27 cellular contexts compared by ENCODE assay signal in the genomic region with DNA sequence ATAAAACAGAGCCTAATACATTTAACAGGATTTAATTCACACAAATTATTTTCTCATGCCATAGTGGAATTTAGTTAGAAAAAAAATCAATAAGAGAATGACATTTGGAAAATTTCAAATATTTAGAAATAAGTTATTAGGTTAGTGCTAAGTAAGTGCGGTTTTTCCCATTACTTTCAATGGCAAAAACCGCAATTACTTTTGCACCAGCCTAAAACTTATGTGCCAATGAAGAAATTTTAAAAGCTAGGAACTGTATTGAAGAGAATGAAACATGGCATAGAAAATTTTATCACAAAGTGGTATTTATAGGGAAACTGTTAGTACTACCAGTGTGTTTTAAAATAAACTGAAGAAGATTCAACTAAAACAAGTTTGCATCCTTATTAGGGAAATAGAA.
"Had no signal": no experiment of that assay in that cellular context is flagged by ENCODE, and none has a peak within 500 bp of the region (broad histone marks: within the 10 kb centered on the region; RNA-seq: fewer than 3 reads in every experiment).

No MANE protein-coding gene starts in this region.

- H3K4me3 ChIP-seq: neural progenitor cell, pancreas, psoas muscle, skin epidermis, smooth muscle cell, spleen, suprapubic skin, testis, tibial artery, transverse colon, upper lobe of right lung, uterus had no signal

- DNase-seq: naive thymus-derived CD4-positive, alpha-beta T cell; natural killer cell; occipital lobe; pancreas; psoas muscle; right cardiac atrium; spleen; stimulated activated CD4-positive, alpha-beta T cell treated with anti-CD3 and anti-CD28 coated beads, Interleukin-12 subunit alpha, Interleukin-12 subunit beta, amount 100 ng/mL, for 4 hours; stimulated activated CD4-positive, alpha-beta T cell treated with anti-CD3 and anti-CD28 coated beads, Interleukin-1b, Interleukin-23, amount 100 ng/mL, for 48 hours; stimulated activated CD4-positive, alpha-beta T cell treated with anti-CD3 and anti-CD28 coated beads, Interleukin-4, amount 100 ng/mL, for 1 hour; stimulated activated CD4-positive, alpha-beta T cell treated with anti-CD3 and anti-CD28 coated beads, Interleukin-4, amount 100 ng/mL, for 4 hours; stimulated activated CD8-positive, alpha-beta memory T cell treated with anti-CD3 and anti-CD28 coated beads, Interleukin-4, amount 100 ng/mL, for 48 hours; stimulated activated naive CD4-positive, alpha-beta T cell; stimulated activated naive CD8-positive, alpha-beta T cell treated with anti-CD3 and anti-CD28 coated beads, Interleukin-15, amount 100 ng/mL, for 72 hours; stimulated activated naive CD8-positive, alpha-beta T cell treated with anti-CD3 and anti-CD28 coated beads, Interleukin-15, Interleukin-2, amounts not matched to agents 100 U/mL and 50 U/mL, for 24 hours; substantia nigra; testis; tibial artery; transverse colon; upper lobe of right lung; uterus had no signal

- H2AFZ ChIP-seq: neural progenitor cell had no signal

- H3K9ac ChIP-seq: neural progenitor cell had no signal

- H3K4me1 ChIP-seq: psoas muscle, spleen, suprapubic skin, testis, tibial artery, transverse colon, upper lobe of right lung, uterus had no signal

- H3K4me2 ChIP-seq: neural progenitor cell, smooth muscle cell had no signal

- ATAC-seq: naive thymus-derived CD4-positive, alpha-beta T cell; natural killer cell; pancreas; psoas muscle; right cardiac atrium; sciatic nerve; stimulated activated memory B cell treated with anti-CD40 and anti-IgM and Interleukin-4, amounts not matched to agents 10 μg/mL and 1 μg/mL and 100 μg/mL, for 72 hours; stimulated activated naive CD8-positive, alpha-beta T cell treated with anti-CD3 and anti-CD28 coated beads, Interleukin-15, amount 100 ng/mL, for 72 hours; stimulated activated naive CD8-positive, alpha-beta T cell treated with anti-CD3 and anti-CD28 coated beads, Interleukin-15, Interleukin-2, amounts not matched to agents 100 U/mL and 50 U/mL, for 24 hours; upper lobe of right lung had no signal

- H3K36me3 ChIP-seq: neural progenitor cell, pancreas, spleen, suprapubic skin, tibial artery, transverse colon, upper lobe of right lung, uterus had no signal

- H3K27me3 ChIP-seq: neural progenitor cell, pancreas, spleen, suprapubic skin, testis, tibial artery, transverse colon, upper lobe of right lung, uterus had no signal

- H3K9me3 ChIP-seq: pancreas, psoas muscle, suprapubic skin, testis, tibial artery, transverse colon, upper lobe of right lung, uterus had no signal

- H3K27ac ChIP-seq: neural progenitor cell, pancreas, psoas muscle, skin epidermis, spleen, suprapubic skin, testis, tibial artery, transverse colon, upper lobe of right lung, uterus had no signal
